In the genomic region with DNA sequence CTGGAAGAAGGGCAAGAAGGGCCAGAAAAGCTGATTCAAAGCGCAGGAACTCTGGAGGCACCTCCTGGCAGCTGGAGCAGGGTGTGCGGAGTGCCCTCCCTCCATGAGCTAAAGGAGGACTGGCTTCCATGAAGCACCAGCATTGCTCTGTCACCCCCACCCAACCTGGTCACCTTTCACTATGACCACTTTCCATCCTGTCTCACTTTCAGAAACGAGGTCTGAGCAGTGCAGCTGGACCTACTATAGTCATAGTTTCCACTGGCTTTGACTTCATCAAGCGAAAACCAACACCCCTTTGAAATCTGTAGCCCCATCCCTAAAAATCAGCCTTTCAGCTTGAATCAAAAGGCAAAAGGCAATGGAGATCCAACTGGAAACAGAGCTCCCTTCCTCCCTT, we compare ENCODE assay signal across 11 cellular contexts.
DNase-seq lines count a peak whose midpoint lies in the region; ATAC-seq and TF ChIP-seq lines count a peak whose summit lies in the region.
"Had no signal": no experiment of that assay in that cellular context is flagged by ENCODE, and none has a peak within 500 bp of the region (broad histone marks: within the 10 kb centered on the region; RNA-seq: fewer than 3 reads in every experiment).

No MANE protein-coding gene starts in this region.

- DNase-seq in activated CD4-positive, alpha-beta memory T cell treated with anti-CD3 and anti-CD28 coated beads for 36 hours: peak; percentile 70
- DNase-seq in NCI-H1092 (lab: John Stamatoyannopoulos, UW) (no peak), mucosa of gallbladder (ENCODE audit: low spot score) (no peak), OCI-M1 (lab: John Stamatoyannopoulos, UW) (no peak)
- no peak for DNase-seq in NK-92 treated with Interleukin-12 subunit alpha and Interleukin-12 subunit beta, amount 100 ng/mL, for 24 hours (lab: John Stamatoyannopoulos, UW)
- DNase-seq: cortex of kidney, HFFc6, NCI-H1436 treated with DMSO at 0.1 percent for 48 hours had no signal

- no peaks in the 10 kb centered on the region for H3K9me3 Mint-ChIP-seq in activated CD4-positive, alpha-beta memory T cell treated with anti-CD3 and anti-CD28 coated beads for 36 hours
- H3K9me3 Mint-ChIP-seq: HFFc6 had no signal

- peaks cover 32% of the 10 kb centered on the region for H3K4me1 Mint-ChIP-seq in activated CD4-positive, alpha-beta memory T cell treated with anti-CD3 and anti-CD28 coated beads for 36 hours (ENCODE audit: low read depth)

- ATAC-seq in GM18505 (IDR thresholded peaks at IDR 0.05; ENCODE audit: unreplicated experiment) (peak; percentile 80), GM19395 (IDR thresholded peaks at IDR 0.05; ENCODE audit: unreplicated experiment) (peak; percentile 87), HG02973 (IDR thresholded peaks at IDR 0.05; ENCODE audit: unreplicated experiment) (peak; percentile 94)

- H3K27me3 Mint-ChIP-seq in activated CD4-positive, alpha-beta memory T cell treated with anti-CD3 and anti-CD28 coated beads for 36 hours: no peaks in the 10 kb centered on the region

- CTCF ChIA-PET in activated CD4-positive, alpha-beta memory T cell treated with anti-CD3 and anti-CD28 coated beads for 36 hours (lab: Charles Lee): interaction anchor here (0.8 to 2.2 kb wide), 4 partner anchors 10 to 208 kb away, joined by 3 to 11 read pairs (median 4); no protein-coding TSS in a partner anchor

- H3K36me3 Mint-ChIP-seq in activated CD4-positive, alpha-beta memory T cell treated with anti-CD3 and anti-CD28 coated beads for 36 hours: no peaks in the 10 kb centered on the region

- POLR2A ChIA-PET in activated CD4-positive, alpha-beta memory T cell treated with anti-CD3 and anti-CD28 coated beads for 36 hours (lab: Charles Lee): no interaction called here

- intact Hi-C loops in activated CD4-positive, alpha-beta memory T cell treated with anti-CD3 and anti-CD28 coated beads for 36 hours (cut with micrococcal nuclease): loop anchor here (2.0 to 10.0 kb wide), 8 partner anchors 24 to 1514 kb away; a partner anchor contains a TSS

- H3K27ac Mint-ChIP-seq in activated CD4-positive, alpha-beta memory T cell treated with anti-CD3 and anti-CD28 coated beads for 36 hours: no peak overlapping the region
- H3K27ac Mint-ChIP-seq: HFFc6 had no signal

- H3K4me3 Mint-ChIP-seq in activated CD4-positive, alpha-beta memory T cell treated with anti-CD3 and anti-CD28 coated beads for 36 hours: no peak overlapping the region
- H3K4me3 Mint-ChIP-seq: HFFc6 had no signal

- no peak for TF ChIP-seq POLR2A in GM18505 (IDR thresholded peaks at IDR 0.05; ENCODE audit: borderline replicate concordance, extremely low read depth, insufficient read depth, insufficient read length)
